In genomic region chr15:88241060-88241459, GRCh38 we compare ENCODE assay signal across 1 cellular context.
TF ChIP-seq lines count a peak whose summit lies in the region.

No MANE protein-coding gene starts in this region.

TF ChIP-seq in IMR-90, 13 proteins besides CTCF, POLR2A, EP300 and RAD21:
- no peak for TF ChIP-seq MAFK (IDR thresholded peaks at IDR 0.05; ENCODE audit: low read depth, low read length)
- no peak for TF ChIP-seq MAZ (IDR thresholded peaks at IDR 0.05; ENCODE audit: borderline replicate concordance, low read depth, low read length)
- TF ChIP-seq CHD1 (IDR thresholded peaks at IDR 0.05; ENCODE audit: low read depth, low read length): no peak
- no peak for TF ChIP-seq NFE2L2 (IDR thresholded peaks at IDR 0.05; ENCODE audit: low read depth, low read length)
- TF ChIP-seq RCOR1 (IDR thresholded peaks at IDR 0.05; ENCODE audit: insufficient replicate concordance, low read length): no peak
- no peak for TF ChIP-seq ELK1 (IDR thresholded peaks at IDR 0.05; ENCODE audit: borderline replicate concordance, low read depth, low read length)
- no peak for TF ChIP-seq BHLHE40 (IDR thresholded peaks at IDR 0.05; ENCODE audit: low read depth, low read length)
- TF ChIP-seq USF2 (IDR thresholded peaks at IDR 0.05; ENCODE audit: low read depth, low read length): no peak
- no peak for TF ChIP-seq FOS (IDR thresholded peaks at IDR 0.05; ENCODE audit: low read depth, low read length)
- no peak for TF ChIP-seq RFX5 (IDR thresholded peaks at IDR 0.05; ENCODE audit: low read depth, low read length)
- TF ChIP-seq MXI1 (IDR thresholded peaks at IDR 0.05; ENCODE audit: borderline replicate concordance, low read depth, low read length): no peak
- no peak for TF ChIP-seq CEBPB (IDR thresholded peaks at IDR 0.05; ENCODE audit: low read depth, low read length)
TF ChIP-seq in IMR-90: peak in this region for 0.
